ENCODE assay signal across 34 cellular contexts in the genomic region with DNA sequence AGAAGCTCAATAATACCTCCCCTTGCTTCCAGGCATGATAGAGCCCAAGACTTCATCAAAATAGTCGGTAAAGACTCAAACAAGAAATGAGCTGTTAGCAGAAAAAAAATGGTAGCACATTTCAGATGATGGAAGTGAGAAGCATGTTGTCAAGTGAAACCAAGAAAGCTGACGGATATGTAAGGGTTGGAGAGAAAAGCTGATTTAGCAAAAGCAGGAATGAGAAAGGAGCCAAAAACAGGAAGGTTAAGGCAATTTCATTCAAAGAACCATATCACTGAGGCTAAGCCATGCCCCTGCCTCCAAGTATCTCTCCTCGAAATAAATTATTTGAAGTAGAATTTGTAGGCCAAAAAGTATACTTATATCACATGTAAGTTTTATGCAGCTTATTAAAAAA.
"Had no signal": no experiment of that assay in that cellular context is flagged by ENCODE, and none has a peak within 500 bp of the region (broad histone marks: within the 10 kb centered on the region; RNA-seq: fewer than 3 reads in every experiment).

No MANE protein-coding gene starts in this region.

- H3K27ac Mint-ChIP-seq: activated B cell treated with CpG ODN at 0.5 μM for 24 hours; activated CD4-positive, alpha-beta memory T cell treated with anti-CD3 and anti-CD28 coated beads, Interleukin-2, amount 10 ng/mL, durations not matched to agents 7 days and 5 days; activated CD4-positive, alpha-beta T cell treated with anti-CD3 and anti-CD28 coated beads, Interleukin-2, amount 10 ng/mL, durations not matched to agents 7 days and 5 days; activated CD8-positive, alpha-beta memory T cell treated with anti-CD3 and anti-CD28 coated beads, Interleukin-2, amount 10 ng/mL, durations not matched to agents 7 days and 5 days; activated CD8-positive, alpha-beta T cell treated with anti-CD3 and anti-CD28 coated beads, Interleukin-2, amount 10 ng/mL, durations not matched to agents 7 days and 5 days; activated naive CD4-positive, alpha-beta T cell treated with anti-CD3 and anti-CD28 coated beads, Interleukin-2, amount 10 ng/mL, durations not matched to agents 7 days and 5 days; activated naive CD4-positive, alpha-beta T cell treated with anti-CD3 and anti-CD28 coated beads, Interleukin-2, amount 50 U/mL, for 24 hours; activated naive CD8-positive, alpha-beta T cell; activated naive CD8-positive, alpha-beta T cell treated with anti-CD3 and anti-CD28 coated beads, Interleukin-2, amount 10 ng/mL, durations not matched to agents 7 days and 5 days; activated naive CD8-positive, alpha-beta T cell treated with anti-CD3 and anti-CD28 coated beads, Interleukin-2, amount 50 U/mL, for 24 hours; activated T-cell treated with anti-CD3 and anti-CD28 coated beads, Interleukin-2, amount 50 U/mL, for 24 hours; activated T-helper 2 cell treated with anti-CD3 and anti-CD28 coated beads, Interferon-gamma antibody, Interleukin-2, Interleukin-4, amounts not matched to agents 10 μg/mL and 5 μg/mL and 100 μg/mL, durations not matched to agents 14 hours and 24 hours and 36 hours; T-helper 1 cell treated with Interleukin-12 subunit alpha and Interleukin-12 subunit beta and Interleukin-4 antibody, amounts not matched to agents 30 μg/mL and 1 μg/mL, for 36 hours; T-helper 2 cell treated with Interferon-gamma antibody and Interleukin-4, amounts not matched to agents 5 μg/mL and 100 μg/mL, for 36 hours had no signal

- H3K4me1 Mint-ChIP-seq: activated B cell treated with CpG ODN at 0.5 μM for 24 hours; activated naive CD4-positive, alpha-beta T cell treated with anti-CD3 and anti-CD28 coated beads, Interleukin-2, amount 10 ng/mL, durations not matched to agents 7 days and 5 days; activated naive CD4-positive, alpha-beta T cell treated with anti-CD3 and anti-CD28 coated beads, Interleukin-2, amount 50 U/mL, for 24 hours; activated naive CD8-positive, alpha-beta T cell treated with anti-CD3 and anti-CD28 coated beads, Interleukin-2, amount 10 ng/mL, durations not matched to agents 7 days and 5 days; central memory CD8-positive, alpha-beta T cell had no signal

- H3K9me3 Mint-ChIP-seq: activated CD4-positive, alpha-beta memory T cell treated with anti-CD3 and anti-CD28 coated beads, Interleukin-2, amount 10 ng/mL, durations not matched to agents 7 days and 5 days; activated naive CD8-positive, alpha-beta T cell treated with anti-CD3 and anti-CD28 coated beads, Interleukin-2, amount 10 ng/mL, durations not matched to agents 7 days and 5 days had no signal

- H3K4me3 ChIP-seq: cardiac muscle cell had no signal

- DNase-seq: activated B cell treated with CpG ODN at 0.5 μM for 24 hours; activated CD4-positive, alpha-beta memory T cell treated with anti-CD3 and anti-CD28 coated beads, Interleukin-2, amount 10 ng/mL, durations not matched to agents 7 days and 5 days; activated CD4-positive, alpha-beta T cell treated with anti-CD3 and anti-CD28 coated beads for 48 hours; activated CD4-positive, alpha-beta T cell treated with anti-CD3 and anti-CD28 coated beads, Interleukin-2, amount 10 ng/mL, durations not matched to agents 7 days and 5 days; activated CD4-positive, alpha-beta T cell treated with anti-CD3 and anti-CD28 coated beads, Interleukin-2, amount 50 U/mL, for 48 hours; activated CD4-positive, CD25-positive, alpha-beta regulatory T cell treated with anti-CD3 and anti-CD28 coated beads, Interleukin-2, amount 50 U/mL, for 72 hours; activated CD8-positive, alpha-beta memory T cell treated with anti-CD3 and anti-CD28 coated beads for 24 hours; activated CD8-positive, alpha-beta memory T cell treated with anti-CD3 and anti-CD28 coated beads, Interleukin-2, amount 10 ng/mL, durations not matched to agents 7 days and 5 days; activated CD8-positive, alpha-beta memory T cell treated with anti-CD3 and anti-CD28 coated beads, Interleukin-2, amount 50 U/mL, for 48 hours; activated CD8-positive, alpha-beta T cell treated with anti-CD3 and anti-CD28 coated beads, Interleukin-2, amount 10 ng/mL, durations not matched to agents 7 days and 5 days; activated effector memory CD4-positive, alpha-beta T cell treated with Interleukin-2 at 50 U/mL for 16 hours; activated gamma-delta T cell; activated naive CD4-positive, alpha-beta T cell treated with anti-CD3 and anti-CD28 coated beads, Interleukin-2, amount 10 ng/mL, durations not matched to agents 7 days and 5 days; activated naive CD4-positive, alpha-beta T cell treated with Interleukin-2 at 50 U/mL for 16 hours; activated naive CD8-positive, alpha-beta T cell treated with anti-CD3 and anti-CD28 coated beads, Interleukin-2, amount 10 ng/mL, durations not matched to agents 7 days and 5 days; activated naive CD8-positive, alpha-beta T cell treated with anti-CD3 and anti-CD28 coated beads, Interleukin-2, amount 50 U/mL, for 24 hours; activated T-cell treated with anti-CD3 and anti-CD28 coated beads, Interleukin-2, amount 50 U/mL, for 24 hours; activated T-cell treated with anti-CD3 and anti-CD28 coated beads, Interleukin-2, amount 50 U/mL, for 48 hours; aorta; caudate nucleus; cerebellar nuclear complex; T-helper 1 cell; T-helper 2 cell; T-helper 9 cell had no signal

- H3K4me3 Mint-ChIP-seq: activated B cell treated with CpG ODN at 0.5 μM for 24 hours; activated CD4-positive, alpha-beta memory T cell treated with anti-CD3 and anti-CD28 coated beads, Interleukin-2, amount 10 ng/mL, durations not matched to agents 7 days and 5 days; activated CD4-positive, alpha-beta T cell treated with anti-CD3 and anti-CD28 coated beads, Interleukin-2, amount 10 ng/mL, durations not matched to agents 7 days and 5 days; activated CD8-positive, alpha-beta memory T cell treated with anti-CD3 and anti-CD28 coated beads, Interleukin-2, amount 10 ng/mL, durations not matched to agents 7 days and 5 days; activated CD8-positive, alpha-beta T cell treated with anti-CD3 and anti-CD28 coated beads, Interleukin-2, amount 10 ng/mL, durations not matched to agents 7 days and 5 days; activated naive CD4-positive, alpha-beta T cell treated with anti-CD3 and anti-CD28 coated beads, Interleukin-2, amount 10 ng/mL, durations not matched to agents 7 days and 5 days; activated naive CD4-positive, alpha-beta T cell treated with anti-CD3 and anti-CD28 coated beads, Interleukin-2, amount 50 U/mL, for 24 hours; activated naive CD8-positive, alpha-beta T cell; activated naive CD8-positive, alpha-beta T cell treated with anti-CD3 and anti-CD28 coated beads, Interleukin-2, amount 10 ng/mL, durations not matched to agents 7 days and 5 days; activated naive CD8-positive, alpha-beta T cell treated with anti-CD3 and anti-CD28 coated beads, Interleukin-2, amount 50 U/mL, for 24 hours; activated T-cell treated with anti-CD3 and anti-CD28 coated beads, Interleukin-2, amount 50 U/mL, for 24 hours; brain; central memory CD8-positive, alpha-beta T cell; T-helper 1 cell treated with Interleukin-12 subunit alpha and Interleukin-12 subunit beta and Interleukin-4 antibody, amounts not matched to agents 30 μg/mL and 1 μg/mL, for 36 hours; T-helper 2 cell treated with Interferon-gamma antibody and Interleukin-4, amounts not matched to agents 5 μg/mL and 100 μg/mL, for 36 hours had no signal

- H3K27me3 Mint-ChIP-seq: activated B cell treated with CpG ODN at 0.5 μM for 24 hours; activated CD4-positive, alpha-beta memory T cell treated with anti-CD3 and anti-CD28 coated beads, Interleukin-2, amount 10 ng/mL, durations not matched to agents 7 days and 5 days; activated CD4-positive, alpha-beta T cell treated with anti-CD3 and anti-CD28 coated beads, Interleukin-2, amount 10 ng/mL, durations not matched to agents 7 days and 5 days; activated CD8-positive, alpha-beta memory T cell treated with anti-CD3 and anti-CD28 coated beads, Interleukin-2, amount 10 ng/mL, durations not matched to agents 7 days and 5 days; activated naive CD4-positive, alpha-beta T cell treated with anti-CD3 and anti-CD28 coated beads, Interleukin-2, amount 10 ng/mL, durations not matched to agents 7 days and 5 days; activated naive CD4-positive, alpha-beta T cell treated with anti-CD3 and anti-CD28 coated beads, Interleukin-2, amount 50 U/mL, for 24 hours; activated naive CD8-positive, alpha-beta T cell; activated naive CD8-positive, alpha-beta T cell treated with anti-CD3 and anti-CD28 coated beads, Interleukin-2, amount 10 ng/mL, durations not matched to agents 7 days and 5 days; activated naive CD8-positive, alpha-beta T cell treated with anti-CD3 and anti-CD28 coated beads, Interleukin-2, amount 50 U/mL, for 24 hours; activated T-cell treated with anti-CD3 and anti-CD28 coated beads, Interleukin-2, amount 50 U/mL, for 24 hours; central memory CD8-positive, alpha-beta T cell had no signal

- H3K36me3 Mint-ChIP-seq: activated naive CD4-positive, alpha-beta T cell treated with anti-CD3 and anti-CD28 coated beads, Interleukin-2, amount 10 ng/mL, durations not matched to agents 7 days and 5 days had no signal

- H3K27me3 ChIP-seq: cardiac muscle cell had no signal

- H3K36me3 ChIP-seq: cardiac muscle cell had no signal

- FAIRE-seq: bronchial epithelial cell, TTC549 had no signal

- H3K27ac ChIP-seq: cardiac muscle cell had no signal

- ATAC-seq: activated CD8-positive, alpha-beta memory T cell treated with anti-CD3 and anti-CD28 coated beads, Interleukin-2, amount 10 ng/mL, durations not matched to agents 7 days and 5 days; activated CD8-positive, alpha-beta T cell treated with anti-CD3 and anti-CD28 coated beads, Interleukin-2, amount 10 ng/mL, durations not matched to agents 7 days and 5 days; activated naive CD8-positive, alpha-beta T cell treated with anti-CD3 and anti-CD28 coated beads, Interleukin-2, amount 50 U/mL, for 24 hours had no signal
